ENCODE assay signal across 25 cellular contexts in genomic region chrX:21730011-21730410, GRCh38. TPM values are rescaled to one million over a fixed set of nuclear protein-coding genes. Genes with fewer than 3 reads are reported as not detected.
"Had no signal": no experiment of that assay in that cellular context is flagged by ENCODE, and none has a peak within 500 bp of the region (broad histone marks: within the 10 kb centered on the region; RNA-seq: fewer than 3 reads in every experiment).

No MANE protein-coding gene starts in this region.

- H3K36me3 Mint-ChIP-seq: naive thymus-derived CD4-positive, alpha-beta T cell; stimulated activated memory B cell treated with anti-CD40 and anti-IgM and Interleukin-4, amounts not matched to agents 10 μg/mL and 1 μg/mL and 100 μg/mL, for 72 hours had no signal

- DNase-seq: effector CD8-positive, alpha-beta T cell; foreskin fibroblast; mesendoderm; naive thymus-derived CD4-positive, alpha-beta T cell; nephron progenitor cell; psoas muscle; retina; right lobe of liver; spleen; stimulated activated CD4-positive, alpha-beta T cell treated with anti-CD3 and anti-CD28 coated beads, Interleukin-15, amount 100 ng/mL, for 24 hours; stimulated activated CD4-positive, alpha-beta T cell treated with anti-CD3 and anti-CD28 coated beads, Interleukin-1b, Interleukin-23, amount 100 ng/mL, for 48 hours; stimulated activated CD4-positive, alpha-beta T cell treated with anti-CD3 and anti-CD28 coated beads, Interleukin-4, amount 100 ng/mL, for 24 hours; tibial artery; upper lobe of left lung had no signal

- H3K4me3 Mint-ChIP-seq: naive thymus-derived CD4-positive, alpha-beta T cell; nephron progenitor cell; stimulated activated memory B cell treated with anti-CD40 and anti-IgM and Interleukin-4, amounts not matched to agents 10 μg/mL and 1 μg/mL and 100 μg/mL, for 72 hours; stimulated activated naive CD8-positive, alpha-beta T cell treated with anti-CD3 and anti-CD28 coated beads, Interleukin-15, Interleukin-2, amounts not matched to agents 100 ng/mL and 50 ng/mL, for 24 hours had no signal

- H3K4me3 ChIP-seq: coronary artery, hepatocyte, psoas muscle, right lobe of liver, spleen, tibial artery, upper lobe of left lung, vagina had no signal

- H3K9me3 Mint-ChIP-seq: nephron progenitor cell; stimulated activated memory B cell treated with anti-CD40 and anti-IgM and Interleukin-4, amounts not matched to agents 10 μg/mL and 1 μg/mL and 100 μg/mL, for 72 hours; stimulated activated naive CD8-positive, alpha-beta T cell treated with anti-CD3 and anti-CD28 coated beads, Interleukin-15, Interleukin-2, amounts not matched to agents 100 ng/mL and 50 ng/mL, for 24 hours had no signal

- H3K4me1 Mint-ChIP-seq: naive thymus-derived CD4-positive, alpha-beta T cell; stimulated activated memory B cell treated with anti-CD40 and anti-IgM and Interleukin-4, amounts not matched to agents 10 μg/mL and 1 μg/mL and 100 μg/mL, for 72 hours had no signal

- H3K27ac Mint-ChIP-seq: naive thymus-derived CD4-positive, alpha-beta T cell; nephron progenitor cell; stimulated activated memory B cell treated with anti-CD40 and anti-IgM and Interleukin-4, amounts not matched to agents 10 μg/mL and 1 μg/mL and 100 μg/mL, for 72 hours; stimulated activated naive CD8-positive, alpha-beta T cell treated with anti-CD3 and anti-CD28 coated beads, Interleukin-15, Interleukin-2, amounts not matched to agents 100 ng/mL and 50 ng/mL, for 24 hours had no signal

- ATAC-seq: naive thymus-derived CD4-positive, alpha-beta T cell; psoas muscle; right lobe of liver; stimulated activated memory B cell treated with anti-CD40 and anti-IgM and Interleukin-4, amounts not matched to agents 10 μg/mL and 1 μg/mL and 100 μg/mL, for 72 hours had no signal

RNA-seq across cellular contexts. Expression of gene SMPX, which starts 27.9 kb away (rescaled TPM):
- total RNA-seq: dermis microvascular lymphatic vessel endothelial cell; kidney epithelial cell; lung microvascular endothelial cell; mononuclear cell; naive thymus-derived CD4-positive, alpha-beta T cell; omental fat pad; spleen; temporal lobe; vagina had no signal
